In genomic region chr10:95335933-95336699, GRCh38 we compare ENCODE assay signal across 22 cellular contexts. TPM values are rescaled to one million over a fixed set of nuclear protein-coding genes. Genes with fewer than 3 reads are reported as not detected.
DNase-seq lines count a peak whose midpoint lies in the region; ATAC-seq and TF ChIP-seq lines count a peak whose summit lies in the region.
"Had no signal": no experiment of that assay in that cellular context is flagged by ENCODE, and none has a peak within 500 bp of the region (broad histone marks: within the 10 kb centered on the region; RNA-seq: fewer than 3 reads in every experiment).

No MANE protein-coding gene starts in this region.

- H3K4me3 Mint-ChIP-seq in natural killer cell treated with Interleukin-12 subunit alpha and Interleukin-12 subunit beta and Interleukin-15 and Interleukin-18, amount 100 ng/mL, for 72 hours = no peak overlapping the region
- H3K4me3 Mint-ChIP-seq in natural killer cell = no peak overlapping the region
- H3K4me3 Mint-ChIP-seq: activated B cell treated with CpG ODN at 0.5 μM for 24 hours; activated CD4-positive, alpha-beta memory T cell treated with anti-CD3 and anti-CD28 coated beads for 36 hours; stimulated activated effector memory CD8-positive, alpha-beta T cell treated with anti-CD3 and anti-CD28 coated beads, Interleukin-12 subunit alpha, Interleukin-12 subunit beta, amount 100 ng/mL, for 72 hours; T-helper 2 cell treated with Interferon-gamma antibody and Interleukin-4, amounts not matched to agents 5 μg/mL and 100 μg/mL, for 36 hours had no signal

- 91% methylated on average over 19 of the region's 19 CpGs for WGBS in right cardiac atrium

- no peaks in the 10 kb centered on the region for H3K9me3 Mint-ChIP-seq in natural killer cell treated with Interleukin-12 subunit alpha and Interleukin-12 subunit beta and Interleukin-15 and Interleukin-18, amount 100 ng/mL, for 72 hours
- no peaks in the 10 kb centered on the region for H3K9me3 Mint-ChIP-seq in natural killer cell
- H3K9me3 Mint-ChIP-seq: activated B cell treated with CpG ODN at 0.5 μM for 24 hours; activated CD4-positive, alpha-beta memory T cell treated with anti-CD3 and anti-CD28 coated beads for 36 hours; CD8-positive, alpha-beta memory T cell; stimulated activated effector memory CD8-positive, alpha-beta T cell treated with anti-CD3 and anti-CD28 coated beads, Interleukin-12 subunit alpha, Interleukin-12 subunit beta, amount 100 ng/mL, for 72 hours; T-helper 2 cell treated with Interferon-gamma antibody and Interleukin-4, amounts not matched to agents 5 μg/mL and 100 μg/mL, for 36 hours had no signal

- no peaks in the 10 kb centered on the region for H3K36me3 Mint-ChIP-seq in natural killer cell treated with Interleukin-12 subunit alpha and Interleukin-12 subunit beta and Interleukin-15 and Interleukin-18, amount 100 ng/mL, for 72 hours
- no peaks in the 10 kb centered on the region for H3K36me3 Mint-ChIP-seq in natural killer cell
- H3K36me3 Mint-ChIP-seq: activated CD4-positive, alpha-beta memory T cell treated with anti-CD3 and anti-CD28 coated beads for 36 hours; stimulated activated effector memory CD8-positive, alpha-beta T cell treated with anti-CD3 and anti-CD28 coated beads, Interleukin-12 subunit alpha, Interleukin-12 subunit beta, amount 100 ng/mL, for 72 hours had no signal

- ATAC-seq in natural killer cell treated with Interleukin-12 subunit alpha and Interleukin-12 subunit beta and Interleukin-15 and Interleukin-18, amount 100 ng/mL, for 72 hours = peak; percentile 35 to 41
- ATAC-seq in natural killer cell (no peak), right cardiac atrium (no peak)
- ATAC-seq: stimulated activated effector memory CD8-positive, alpha-beta T cell treated with anti-CD3 and anti-CD28 coated beads, Interleukin-12 subunit alpha, Interleukin-12 subunit beta, amount 100 ng/mL, for 72 hours had no signal

- intact Hi-C loops in natural killer cell (cut with micrococcal nuclease) = no loop called here
- intact Hi-C loops in right cardiac atrium (cut with DNase I) = loop anchor here in 1 of 4 donors (10.0 kb wide), 1 partner anchor 91 kb away; no protein-coding TSS in a partner anchor
- intact Hi-C loops in vagina (cut with DNase I) = no loop called here
- intact Hi-C loops in head of caudate nucleus (cut with DNase I) = no loop called here

- peak overlapping the region; percentile 57 for H3K27ac ChIP-seq in right cardiac atrium (ENCODE audit: low read length)
- H3K27ac ChIP-seq in rectal smooth muscle tissue (ENCODE audit: low read depth, low read length) = peak overlapping the region; percentile 81
- peak overlapping the region; percentile 76 for H3K27ac ChIP-seq in vagina
- H3K27ac ChIP-seq: adrenal gland, RWPE1 had no signal

- H3K27me3 ChIP-seq in right cardiac atrium (ENCODE audit: control insufficient read depth, insufficient read depth) (no peaks in the 10 kb centered on the region), rectal smooth muscle tissue (ENCODE audit: control insufficient read depth, insufficient read depth, low read length) (no peaks in the 10 kb centered on the region), vagina (no peaks in the 10 kb centered on the region)
- H3K27me3 ChIP-seq: adrenal gland, tibial nerve had no signal

- H3K36me3 ChIP-seq in rectal smooth muscle tissue (ENCODE audit: control insufficient read depth, insufficient read depth, low read length) (peaks cover 11% of the 10 kb centered on the region), vagina (no peaks in the 10 kb centered on the region)

- no peak for TF ChIP-seq POLR2A in vagina (IDR thresholded peaks at IDR 0.05)

- H3K9ac ChIP-seq in rectal smooth muscle tissue (ENCODE audit: low read length) = no peak overlapping the region

- H3K4me3 ChIP-seq in right cardiac atrium (ENCODE audit: low read length) (no peak overlapping the region), rectal smooth muscle tissue (ENCODE audit: low read length) (no peak overlapping the region), vagina (no peak overlapping the region)
- H3K4me3 ChIP-seq: adrenal gland, K562, skin epidermis, tibial nerve had no signal

- no peak overlapping the region for H3K27ac Mint-ChIP-seq in natural killer cell treated with Interleukin-12 subunit alpha and Interleukin-12 subunit beta and Interleukin-15 and Interleukin-18, amount 100 ng/mL, for 72 hours
- H3K27ac Mint-ChIP-seq in natural killer cell = no peak overlapping the region
- H3K27ac Mint-ChIP-seq: activated B cell treated with CpG ODN at 0.5 μM for 24 hours; activated CD4-positive, alpha-beta memory T cell treated with anti-CD3 and anti-CD28 coated beads for 36 hours; CD8-positive, alpha-beta memory T cell; stimulated activated effector memory CD8-positive, alpha-beta T cell treated with anti-CD3 and anti-CD28 coated beads, Interleukin-12 subunit alpha, Interleukin-12 subunit beta, amount 100 ng/mL, for 72 hours; T-helper 2 cell treated with Interferon-gamma antibody and Interleukin-4, amounts not matched to agents 5 μg/mL and 100 μg/mL, for 36 hours had no signal

- no peak for DNase-seq in natural killer cell treated with Interleukin-12 subunit alpha and Interleukin-12 subunit beta and Interleukin-15 and Interleukin-18, amount 100 ng/mL, for 72 hours (ENCODE audit: low spot score)
- DNase-seq in natural killer cell (no peak), right cardiac atrium (peak in 2 of 3 donors; percentile 44 to 47), vagina (ENCODE audit: extremely low spot score in 2 of 2) (no peak), head of caudate nucleus (no peak), hypothalamus (lab: John Stamatoyannopoulos, UW) (no peak)
- DNase-seq in stimulated activated CD4-positive, alpha-beta T cell treated with anti-CD3 and anti-CD28 coated beads, Interleukin-12 subunit alpha, Interleukin-12 subunit beta, amount 100 ng/mL, for 4 hours = no peak
- DNase-seq: activated B cell treated with CpG ODN at 0.5 μM for 24 hours; activated CD4-positive, alpha-beta memory T cell treated with anti-CD3 and anti-CD28 coated beads for 36 hours; activated gamma-delta T cell treated with Interleukin-2 at 50 U/mL for 16 hours; adrenal gland; CD8-positive, alpha-beta memory T cell; NCI-H1436 treated with DMSO at 0.1 percent for 48 hours; NCI-H69; stimulated activated CD4-positive, alpha-beta T cell treated with anti-CD3 and anti-CD28 coated beads, Interleukin-2, amount 100 ng/mL, for 24 hours had no signal

- H3K4me1 ChIP-seq in right cardiac atrium (ENCODE audit: control insufficient read depth, insufficient read depth, low read length) (peaks cover 26% of the 10 kb centered on the region), rectal smooth muscle tissue (ENCODE audit: control insufficient read depth, insufficient read depth, low read length) (peaks cover 15% of the 10 kb centered on the region), vagina (peaks cover 20% of the 10 kb centered on the region)
- H3K4me1 ChIP-seq: adrenal gland had no signal

- TF ChIP-seq CTCF in natural killer cell (IDR thresholded peaks at IDR 0.05) = no peak
- no peak for TF ChIP-seq CTCF in vagina (IDR thresholded peaks at IDR 0.05)

- H3K9me3 ChIP-seq in right cardiac atrium (ENCODE audit: control insufficient read depth, low read length) = no peaks in the 10 kb centered on the region
- H3K9me3 ChIP-seq in vagina = no peaks in the 10 kb centered on the region
- H3K9me3 ChIP-seq: adrenal gland, tibial nerve had no signal

- H3K4me1 Mint-ChIP-seq in natural killer cell treated with Interleukin-12 subunit alpha and Interleukin-12 subunit beta and Interleukin-15 and Interleukin-18, amount 100 ng/mL, for 72 hours (ENCODE audit: low read depth in 2 of 2) = no peaks in the 10 kb centered on the region
- H3K4me1 Mint-ChIP-seq in natural killer cell = no peaks in the 10 kb centered on the region
- H3K4me1 Mint-ChIP-seq: activated B cell treated with CpG ODN at 0.5 μM for 24 hours; CD8-positive, alpha-beta memory T cell; stimulated activated effector memory CD8-positive, alpha-beta T cell treated with anti-CD3 and anti-CD28 coated beads, Interleukin-12 subunit alpha, Interleukin-12 subunit beta, amount 100 ng/mL, for 72 hours had no signal

- no peaks in the 10 kb centered on the region for H3K27me3 Mint-ChIP-seq in natural killer cell treated with Interleukin-12 subunit alpha and Interleukin-12 subunit beta and Interleukin-15 and Interleukin-18, amount 100 ng/mL, for 72 hours
- H3K27me3 Mint-ChIP-seq in natural killer cell (ENCODE audit: low read depth in 2 of 2) = no peaks in the 10 kb centered on the region
- H3K27me3 Mint-ChIP-seq: activated B cell treated with CpG ODN at 0.5 μM for 24 hours had no signal

RNA-seq across cellular contexts. Expression of gene PDLIM1, which starts 45.3 kb away (rescaled TPM):
- total RNA-seq in natural killer cell treated with Interleukin-12 subunit alpha and Interleukin-12 subunit beta and Interleukin-15 and Interleukin-18, amount 100 ng/mL, for 72 hours = 1 to 10 TPM; 2.7 to 6.8 TPM
- 10 to 100 TPM in 2 of 3 donors, 1 to 10 TPM in 1; 7.1 to 25.2 (median 24.5) TPM for total RNA-seq in natural killer cell
- 100 to 1,000 TPM; 159 to 227 (median 169) TPM for total RNA-seq in right cardiac atrium
- polyA plus RNA-seq in right cardiac atrium = 211 TPM
- total RNA-seq in vagina = 181 TPM

Comparison
In these comparisons a context has a peak if more than half of its experiments do, and no peak if none do; other contexts are left out.
1. ATAC-seq: peak in natural killer cell treated with Interleukin-12 subunit alpha and Interleukin-12 subunit beta and Interleukin-15 and Interleukin-18, amount 100 ng/mL, for 72 hours (2 of 2); none in natural killer cell (0 of 3) and right cardiac atrium (0 of 2).
2. DNase-seq: peak in right cardiac atrium (2 of 3); none in natural killer cell treated with Interleukin-12 subunit alpha and Interleukin-12 subunit beta and Interleukin-15 and Interleukin-18, amount 100 ng/mL, for 72 hours (single experiment), natural killer cell (single experiment), vagina (0 of 2), stimulated activated CD4-positive, alpha-beta T cell treated with anti-CD3 and anti-CD28 coated beads, Interleukin-12 subunit alpha, Interleukin-12 subunit beta, amount 100 ng/mL, for 4 hours (single experiment), head of caudate nucleus (0 of 42) and hypothalamus (0 of 51).
3. Peak in every context shown above with its lines, with median percentiles within 50 percentile points of each other: H3K27ac ChIP-seq.